In genomic region chr7:34758111-34758601, GRCh38 we compare ENCODE assay signal across 1 cellular context.
A peak's percentile ranks its signal among the peaks of the same experiment; 100 is the strongest.
TF ChIP-seq lines count a peak whose summit lies in the region.

No MANE protein-coding gene starts in this region.

TF ChIP-seq in HepG2, 621 proteins besides CTCF, POLR2A, EP300 and RAD21 (continued from another document and continues in another):
- 0 out of 2 replicates have a peak, but pooled peaks have one; percentile 41 for TF ChIP-seq AHDC1 (CRISPR knock-in tag; IDR thresholded peaks at IDR 0.05; ENCODE audit: borderline replicate concordance)
- TF ChIP-seq HNF4A (CRISPR knock-in tag; IDR thresholded peaks at IDR 0.05) = peak; percentile 75
- TF ChIP-seq ZBTB25 (CRISPR knock-in tag; IDR thresholded peaks at IDR 0.05) = peak; percentile 54; the same call in 1 of the 2 replicates
- TF ChIP-seq ZNF18 (CRISPR knock-in tag; IDR thresholded peaks at IDR 0.05; ENCODE audit: insufficient replicate concordance) = peak; percentile 32
- TF ChIP-seq ARID3A (IDR thresholded peaks at IDR 0.05; ENCODE audit: low read depth, low read length) = peak; percentile 74
- peak; percentile 99 for TF ChIP-seq SNAPC4 (CRISPR knock-in tag; IDR thresholded peaks at IDR 0.05)
- no peak for TF ChIP-seq SMARCC2 (IDR thresholded peaks at IDR 0.05)
- peak; percentile 51; the same call in 1 of the 2 replicates for TF ChIP-seq ZGPAT (CRISPR knock-in tag; IDR thresholded peaks at IDR 0.05)
- TF ChIP-seq PAXIP1 (CRISPR knock-in tag; conservative IDR thresholded peaks at IDR 0.05) = peak; percentile 85
- TF ChIP-seq ARID5B (CRISPR knock-in tag; IDR thresholded peaks at IDR 0.05) = peak; percentile 86
- TF ChIP-seq TBX3 (IDR thresholded peaks at IDR 0.05; ENCODE audit: borderline replicate concordance) = peak; percentile 24; the same call in 1 of the 2 replicates
- TF ChIP-seq ZNF800 (CRISPR knock-in tag; IDR thresholded peaks at IDR 0.05) = 0 out of 2 replicates have a peak, but pooled peaks have one; percentile 64
- 0 out of 2 replicates have a peak, but pooled peaks have one; percentile 60 for TF ChIP-seq FOXJ3 (CRISPR knock-in tag; IDR thresholded peaks at IDR 0.05; ENCODE audit: borderline replicate concordance)
- peak; percentile 12; the same call in 1 of the 2 replicates for TF ChIP-seq FOXK1 (CRISPR knock-in tag; IDR thresholded peaks at IDR 0.05; ENCODE audit: borderline replicate concordance, low read depth)
- peak; percentile 27; the same call in 1 of the 2 replicates for TF ChIP-seq HOXA3 (CRISPR knock-in tag; IDR thresholded peaks at IDR 0.05)
- 0 out of 2 replicates have a peak, but pooled peaks have one; percentile 39 for TF ChIP-seq IKZF5 (CRISPR knock-in tag; IDR thresholded peaks at IDR 0.05)
